8 cellular contexts compared by ENCODE assay signal in genomic region chr7:100965723-100966541, GRCh38. TPM values are rescaled to one million over a fixed set of nuclear protein-coding genes. Genes with fewer than 3 reads are reported as not detected.
DNase-seq lines count a peak whose midpoint lies in the region; ATAC-seq lines count a peak whose summit lies in the region.

No MANE protein-coding gene starts in this region.

- peak overlapping the region; percentile 16 to 60 for H3K9ac ChIP-seq in duodenal mucosa (ENCODE audit: low read depth in 1 of 2, low read length in 2 of 2)

- peaks cover 20 to 40% of the 10 kb centered on the region in 2 donors for H3K27me3 ChIP-seq in duodenal mucosa (ENCODE audit: control insufficient read depth in 1 of 2, insufficient read depth in 2 of 2, low read length in 2 of 2)

- DNase-seq in CMK (ENCODE audit: low read depth), result peak; percentile 30
- DNase-seq in activated CD4-positive, CD25-positive, alpha-beta regulatory T cell treated with anti-CD3 and anti-CD28 coated beads, Interleukin-2, amount 50 U/mL, for 72 hours, result peak; percentile 87
- peak; percentile 60 for DNase-seq in stimulated activated CD8-positive, alpha-beta memory T cell treated with anti-CD3 and anti-CD28 coated beads, Interleukin-4, amount 100 ng/mL, for 24 hours (ENCODE audit: low read depth)
- no peak for DNase-seq in NCI-H524 treated with DMSO at 0.1 percent for 48 hours (lab: John Stamatoyannopoulos, UW)
- no peak for DNase-seq in SKM-1 (lab: John Stamatoyannopoulos, UW; ENCODE audit: unreplicated experiment)

- H3K4me1 ChIP-seq in duodenal mucosa (ENCODE audit: control insufficient read depth in 1 of 2, insufficient read depth in 2 of 2, low read length in 2 of 2) (peaks cover 27% of the 10 kb centered on the region in 2 donors), mesodermal cell (ENCODE audit: control insufficient read depth, insufficient read depth, low read length, poor library complexity, severe bottlenecking) (peaks cover 6% of the 10 kb centered on the region)

- peaks cover 0 to 27% of the 10 kb centered on the region in 2 donors for H3K36me3 ChIP-seq in duodenal mucosa (ENCODE audit: control insufficient read depth in 1 of 2, insufficient read depth in 2 of 2, low read length in 2 of 2)
- H3K36me3 ChIP-seq in mesodermal cell (ENCODE audit: control insufficient read depth, insufficient read depth, low read length), result no peaks in the 10 kb centered on the region

- H3K27ac ChIP-seq in duodenal mucosa (ENCODE audit: low read depth, low read length) (peak overlapping the region; percentile 37), mesodermal cell (ENCODE audit: low read depth, low read length, severe bottlenecking) (no peak overlapping the region)

- H3K4me3 ChIP-seq in duodenal mucosa (ENCODE audit: low read depth in 1 of 2, low read length in 2 of 2) (peak overlapping the region; percentile 60 to 75), mesodermal cell (ENCODE audit: extremely low read depth, insufficient read depth, low read length, poor library complexity, severe bottlenecking) (peak overlapping the region; percentile 34)

- 1 to 2% methylated on average over 54 to 57 of the region's 58 CpGs for WGBS in mesodermal cell (ENCODE audit: insufficient coverage in 2 of 2), 2 experiments

- H3K9me3 ChIP-seq in duodenal mucosa (ENCODE audit: control insufficient read depth in 1 of 2, low read length in 2 of 2), result no peaks in the 10 kb centered on the region
- H3K9me3 ChIP-seq in mesodermal cell (ENCODE audit: control insufficient read depth, low read length), result no peaks in the 10 kb centered on the region

- peak; percentile 64 for ATAC-seq in HG03097 (IDR thresholded peaks at IDR 0.05; ENCODE audit: low FRiP score, unreplicated experiment)

RNA-seq across cellular contexts. Expression of gene MUC12, which starts 3.4 kb away (rescaled TPM):
- polyA plus RNA-seq in mesodermal cell (2013, experiment 1 of 2), result 13.2 TPM
- polyA plus RNA-seq in mesodermal cell (2013, experiment 2 of 2), result 7.8 TPM

RNA-seq across cellular contexts. Expression of gene MUC3A, which starts 16.6 kb away (rescaled TPM):
- polyA plus RNA-seq in mesodermal cell (2013, experiment 1 of 2), result 2.2 TPM
- 2.5 TPM for polyA plus RNA-seq in mesodermal cell (2013, experiment 2 of 2)

RNA-seq across cellular contexts. Expression of gene MUC17, which starts 53.9 kb away (rescaled TPM):
- not detected for polyA plus RNA-seq in mesodermal cell (2013, experiment 1 of 2)
- polyA plus RNA-seq in mesodermal cell (2013, experiment 2 of 2), result not detected

Comparison
In these comparisons a context has a peak if more than half of its experiments do, and no peak if none do; other contexts are left out.
1. DNase-seq: peak in CMK (single experiment), activated CD4-positive, CD25-positive, alpha-beta regulatory T cell treated with anti-CD3 and anti-CD28 coated beads, Interleukin-2, amount 50 U/mL, for 72 hours (single experiment) and stimulated activated CD8-positive, alpha-beta memory T cell treated with anti-CD3 and anti-CD28 coated beads, Interleukin-4, amount 100 ng/mL, for 24 hours (single experiment); none in NCI-H524 treated with DMSO at 0.1 percent for 48 hours (single experiment) and SKM-1 (single experiment).